8 cellular contexts compared by ENCODE assay signal in the genomic region with DNA sequence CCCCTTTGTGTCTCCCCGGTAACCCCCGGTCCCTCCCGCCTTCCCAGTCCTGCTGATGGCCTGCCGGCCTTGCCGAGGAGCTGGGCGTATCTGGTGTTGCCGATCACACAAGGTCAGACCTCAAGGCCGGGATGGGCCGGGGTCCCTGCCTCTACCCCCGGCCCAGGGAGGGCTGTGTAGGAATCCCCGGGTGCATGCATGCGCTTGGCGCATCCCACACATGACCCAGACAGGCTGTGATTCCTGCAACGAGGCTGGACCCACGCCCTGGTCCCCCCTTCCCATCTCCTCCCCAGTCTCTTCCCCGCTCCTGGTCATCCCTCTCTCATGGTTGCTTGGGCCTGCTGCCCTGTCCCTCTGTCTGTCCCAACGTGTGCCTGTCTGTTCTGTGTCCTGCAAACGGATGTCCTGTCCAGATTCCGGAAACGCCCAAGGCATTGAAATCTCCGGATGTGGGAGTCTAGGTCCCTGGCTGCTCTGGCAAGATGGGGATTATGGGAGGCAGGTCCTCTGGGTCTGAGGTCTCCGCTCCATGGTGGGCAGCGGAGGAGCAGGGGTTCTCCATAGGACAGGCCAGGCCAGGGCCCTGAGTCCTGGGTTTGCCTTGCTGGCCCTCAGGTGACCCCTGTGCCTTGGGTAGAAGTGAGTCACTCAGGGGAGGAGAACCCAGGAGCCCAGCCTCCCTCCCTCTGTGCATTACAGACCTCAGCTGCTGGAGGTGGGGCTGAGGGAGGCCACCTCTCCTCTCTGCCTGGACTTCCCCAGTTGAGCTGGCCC. TPM values are rescaled to one million over a fixed set of nuclear protein-coding genes. Genes with fewer than 3 reads are reported as not detected.
DNase-seq lines count a peak whose midpoint lies in the region; ATAC-seq and TF ChIP-seq lines count a peak whose summit lies in the region.

No MANE protein-coding gene starts in this region.

- WGBS in smooth muscle cell (ENCODE audit: low lambda C conversion rate) = 81% methylated on average over 12 of the region's 23 CpGs

- H3K4me2 ChIP-seq in OCI-LY3 (ENCODE audit: low read length) (peak overlapping the region; percentile 95), smooth muscle cell (peak overlapping the region; percentile 95)

- H3K9ac ChIP-seq in OCI-LY3 (ENCODE audit: low read length) (peak overlapping the region; percentile 90; the same call in 1 of the 2 replicates), smooth muscle cell (ENCODE audit: low read depth) (no peak overlapping the region)

- DNase-seq in ELF-1 (ENCODE audit: low read depth, low spot score) (peak; percentile 48), smooth muscle cell (lab: John Stamatoyannopoulos, UW; ENCODE audit: unreplicated experiment) (peak; percentile 4), cerebellar cortex (ENCODE audit: low spot score) (no peak)

- TF ChIP-seq CTCF in OCI-LY3 (IDR thresholded peaks at IDR 0.05; ENCODE audit: low read depth, low read length) (no peak), smooth muscle cell (IDR thresholded peaks at IDR 0.05; ENCODE audit: borderline replicate concordance, insufficient read depth, poor library complexity, severe bottlenecking) (no peak)

- H2AFZ ChIP-seq in OCI-LY3 (ENCODE audit: low read depth, low read length) = no peak overlapping the region
- no peak overlapping the region for H2AFZ ChIP-seq in smooth muscle cell (ENCODE audit: low read depth)

- H3K27ac ChIP-seq in OCI-LY3 (ENCODE audit: low read length) (no peak overlapping the region), angular gyrus (ENCODE audit: low read depth, low read length) (peak overlapping the region; percentile 73), smooth muscle cell (ENCODE audit: low read depth) (no peak overlapping the region)

- no peak for ATAC-seq in GM21367 (IDR thresholded peaks at IDR 0.05; ENCODE audit: unreplicated experiment)
- ATAC-seq in HG02678 (IDR thresholded peaks at IDR 0.05; ENCODE audit: unreplicated experiment) = no peak

- H3K36me3 ChIP-seq in OCI-LY3 (replicated peaks; ENCODE audit: low read depth, low read length) = peaks cover 5% of the 10 kb centered on the region
- no peaks in the 10 kb centered on the region for H3K36me3 ChIP-seq in smooth muscle cell (ENCODE audit: low read depth)

- peak overlapping the region; percentile 85 for H3K4me3 ChIP-seq in OCI-LY3 (ENCODE audit: low read length)
- peak overlapping the region; percentile 67 for H3K4me3 ChIP-seq in iPS-18c (ENCODE audit: insufficient read depth, low read depth, low read length)
- H3K4me3 ChIP-seq in smooth muscle cell = peak overlapping the region; percentile 75

- H3F3A ChIP-seq in smooth muscle cell (ENCODE audit: low read depth) = no peaks in the 10 kb centered on the region

- H3K4me1 ChIP-seq in OCI-LY3 (ENCODE audit: low read length) = peaks cover 22% of the 10 kb centered on the region
- H3K4me1 ChIP-seq in smooth muscle cell (ENCODE audit: low read depth) = no peaks in the 10 kb centered on the region

- H3K9me3 ChIP-seq in OCI-LY3 (ENCODE audit: insufficient read depth, low read length) (no peaks in the 10 kb centered on the region), iPS-18c (ENCODE audit: control insufficient read depth, insufficient read depth, low read length) (no peaks in the 10 kb centered on the region), smooth muscle cell (replicated peaks; ENCODE audit: low read depth) (no peaks in the 10 kb centered on the region)

- H3K79me2 ChIP-seq in OCI-LY3 (ENCODE audit: low read length) (peaks cover 64% of the 10 kb centered on the region), smooth muscle cell (ENCODE audit: low read depth) (peaks cover 16% of the 10 kb centered on the region)

- H3K27me3 ChIP-seq in OCI-LY3 (ENCODE audit: low read depth, low read length) = no peaks in the 10 kb centered on the region
- peaks cover 6% of the 10 kb centered on the region for H3K27me3 ChIP-seq in smooth muscle cell (ENCODE audit: low read depth)

- H4K20me1 ChIP-seq in OCI-LY3 (ENCODE audit: insufficient read depth, low read length) = peaks cover 14% of the 10 kb centered on the region
- peaks cover 32% of the 10 kb centered on the region for H4K20me1 ChIP-seq in smooth muscle cell (ENCODE audit: low read depth)

RNA-seq across cellular contexts. Expression of a gene that starts 1.6 kb away (rescaled TPM):
- 19.0 and 28.0 TPM in 2 replicates for total RNA-seq in smooth muscle cell
- polyA plus RNA-seq in smooth muscle cell = 64.8 and 72.2 TPM in 2 replicates

RNA-seq across cellular contexts. Expression of a gene that starts 15.6 kb away (rescaled TPM):
- 18.2 and 23.1 TPM in 2 replicates for total RNA-seq in smooth muscle cell
- polyA plus RNA-seq in smooth muscle cell = 38.0 and 54.6 TPM in 2 replicates

RNA-seq across cellular contexts. Expression of a gene that starts 40.4 kb away (rescaled TPM):
- total RNA-seq in smooth muscle cell = 0.27 TPM in 1 of 2 replicates, not detected in the other
- 1.0 TPM in 1 of 2 replicates, not detected in the other for polyA plus RNA-seq in smooth muscle cell

RNA-seq across cellular contexts. Expression of a gene that starts 53.5 kb away (rescaled TPM):
- total RNA-seq in smooth muscle cell = 2.6 and 3.0 TPM in 2 replicates
- 5.5 and 5.6 TPM in 2 replicates for polyA plus RNA-seq in smooth muscle cell
